Comparison of ENCODE assay signal across 1 cellular context in the genomic region with DNA sequence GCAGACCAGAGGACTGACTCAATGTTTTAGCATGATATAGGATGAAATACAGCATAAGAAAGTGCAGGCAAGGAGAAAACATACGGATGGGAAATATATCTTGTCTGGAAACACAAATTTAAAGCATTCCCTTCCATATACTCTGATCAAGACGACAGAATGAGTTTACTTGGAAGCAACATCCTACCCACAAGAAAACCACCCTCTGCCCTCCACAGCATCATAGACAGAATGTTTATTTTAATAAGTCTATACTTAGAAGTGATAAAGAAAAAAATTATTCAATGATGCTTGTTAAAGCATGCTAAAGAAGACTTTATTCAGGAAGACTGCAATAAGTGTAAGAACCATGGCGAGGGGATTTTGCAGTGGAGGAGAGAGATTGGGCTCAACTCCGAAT.
TF ChIP-seq lines count a peak whose summit lies in the region.

No MANE protein-coding gene starts in this region.

TF ChIP-seq in IMR-90, 13 proteins besides CTCF, POLR2A, EP300 and RAD21 (continued from another document):
- TF ChIP-seq, protein P1, sequence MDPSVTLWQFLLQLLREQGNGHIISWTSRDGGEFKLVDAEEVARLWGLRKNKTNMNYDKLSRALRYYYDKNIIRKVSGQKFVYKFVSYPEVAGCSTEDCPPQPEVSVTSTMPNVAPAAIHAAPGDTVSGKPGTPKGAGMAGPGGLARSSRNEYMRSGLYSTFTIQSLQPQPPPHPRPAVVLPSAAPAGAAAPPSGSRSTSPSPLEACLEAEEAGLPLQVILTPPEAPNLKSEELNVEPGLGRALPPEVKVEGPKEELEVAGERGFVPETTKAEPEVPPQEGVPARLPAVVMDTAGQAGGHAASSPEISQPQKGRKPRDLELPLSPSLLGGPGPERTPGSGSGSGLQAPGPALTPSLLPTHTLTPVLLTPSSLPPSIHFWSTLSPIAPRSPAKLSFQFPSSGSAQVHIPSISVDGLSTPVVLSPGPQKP (IDR thresholded peaks at IDR 0.05; ENCODE audit: borderline replicate concordance, low read depth, low read length), result no peak
- TF ChIP-seq MAFK (IDR thresholded peaks at IDR 0.05; ENCODE audit: low read depth, low read length) (no peak), CEBPB (IDR thresholded peaks at IDR 0.05; ENCODE audit: low read depth, low read length) (no peak), NFE2L2 (IDR thresholded peaks at IDR 0.05; ENCODE audit: low read depth, low read length) (no peak), CHD1 (IDR thresholded peaks at IDR 0.05; ENCODE audit: low read depth, low read length) (no peak), MXI1 (IDR thresholded peaks at IDR 0.05; ENCODE audit: borderline replicate concordance, low read depth, low read length) (no peak), SMC3 (IDR thresholded peaks at IDR 0.05; ENCODE audit: low read depth, low read length) (no peak), FOS (IDR thresholded peaks at IDR 0.05; ENCODE audit: low read depth, low read length) (no peak), RFX5 (IDR thresholded peaks at IDR 0.05; ENCODE audit: low read depth, low read length) (no peak), RCOR1 (IDR thresholded peaks at IDR 0.05; ENCODE audit: insufficient replicate concordance, low read length) (no peak), MAZ (IDR thresholded peaks at IDR 0.05; ENCODE audit: borderline replicate concordance, low read depth, low read length) (no peak)
- TF ChIP-seq, protein P2, sequence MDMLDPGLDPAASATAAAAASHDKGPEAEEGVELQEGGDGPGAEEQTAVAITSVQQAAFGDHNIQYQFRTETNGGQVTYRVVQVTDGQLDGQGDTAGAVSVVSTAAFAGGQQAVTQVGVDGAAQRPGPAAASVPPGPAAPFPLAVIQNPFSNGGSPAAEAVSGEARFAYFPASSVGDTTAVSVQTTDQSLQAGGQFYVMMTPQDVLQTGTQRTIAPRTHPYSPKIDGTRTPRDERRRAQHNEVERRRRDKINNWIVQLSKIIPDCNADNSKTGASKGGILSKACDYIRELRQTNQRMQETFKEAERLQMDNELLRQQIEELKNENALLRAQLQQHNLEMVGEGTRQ (IDR thresholded peaks at IDR 0.05; ENCODE audit: low read depth, low read length), result no peak
